16 cellular contexts compared by ENCODE assay signal in genomic region chr2:215529271-215529670, GRCh38.
DNase-seq lines count a peak whose midpoint lies in the region; ATAC-seq and TF ChIP-seq lines count a peak whose summit lies in the region.
"Had no signal": no experiment of that assay in that cellular context is flagged by ENCODE, and none has a peak within 500 bp of the region (broad histone marks: within the 10 kb centered on the region; RNA-seq: fewer than 3 reads in every experiment).

No MANE protein-coding gene starts in this region.

- H2AFZ ChIP-seq in GM23338 = peak overlapping the region; percentile 28; the same call in 1 of the 2 replicates

- H3F3A ChIP-seq in GM23338 (replicated peaks; ENCODE audit: low read depth) = no peaks in the 10 kb centered on the region

- H3K79me2 ChIP-seq in GM23338 (replicated peaks; ENCODE audit: insufficient read depth) = no peaks in the 10 kb centered on the region

- H3K27me3 Mint-ChIP-seq in GM23338 (ENCODE audit: insufficient read depth, low read depth, poor library complexity) (no peaks in the 10 kb centered on the region), osteocyte (ENCODE audit: unreplicated experiment) (no peaks in the 10 kb centered on the region)
- no peaks in the 10 kb centered on the region for H3K27me3 Mint-ChIP-seq in CD4-positive, alpha-beta memory T cell
- H3K27me3 Mint-ChIP-seq: activated T-cell treated with anti-CD3 and anti-CD28 coated beads, Interleukin-2, amount 50 U/mL, for 24 hours had no signal

- H3K4me1 ChIP-seq in GM23338 (ENCODE audit: insufficient read depth) (no peaks in the 10 kb centered on the region), SJSA1 (replicated peaks) (peaks cover 44% of the 10 kb centered on the region)
- no peaks in the 10 kb centered on the region for H3K4me1 ChIP-seq in CD4-positive, alpha-beta memory T cell (ENCODE audit: insufficient read depth, low read length)
- H3K4me1 ChIP-seq: HAP-1 had no signal

- H3K9me3 Mint-ChIP-seq in GM23338 = peaks cover 13% of the 10 kb centered on the region
- H3K9me3 Mint-ChIP-seq in osteocyte (ENCODE audit: unreplicated experiment) = peaks cover 17% of the 10 kb centered on the region
- H3K9me3 Mint-ChIP-seq in CD4-positive, alpha-beta memory T cell = peaks cover 0 to 10% (median 5%) of the 10 kb centered on the region in 8 donors

- CTCF ChIA-PET in CD4-positive, alpha-beta memory T cell (lab: Charles Lee; ENCODE audit: partially characterized antibody) = no interaction called here

- intact Hi-C loops in CD4-positive, alpha-beta memory T cell (cut with micrococcal nuclease) = no loop called here

- no peak for ATAC-seq in GM23338
- ATAC-seq: activated CD4-positive, CD25-positive, alpha-beta regulatory T cell treated with anti-CD3 and anti-CD28 coated beads, Interleukin-2, amount 50 U/mL, for 24 hours; naive thymus-derived CD4-positive, alpha-beta T cell; sciatic nerve had no signal

- H3K9me3 ChIP-seq in SJSA1 (replicated peaks) = no peaks in the 10 kb centered on the region
- H3K9me3 ChIP-seq in CD4-positive, alpha-beta memory T cell (ENCODE audit: control insufficient read depth in 1 of 2, low read length in 2 of 2) = no peaks in the 10 kb centered on the region
- H3K9me3 ChIP-seq: HAP-1 had no signal

- no peaks in the 10 kb centered on the region for H4K20me1 ChIP-seq in GM23338 (replicated peaks; ENCODE audit: insufficient read depth)

- H3K9me2 ChIP-seq in GM23338 (ENCODE audit: insufficient read depth) = peaks cover 6% of the 10 kb centered on the region; the same call in 1 of the 2 replicates

- H3K4me3 ChIP-seq in GM23338 (no peak overlapping the region), SJSA1 (no peak overlapping the region)
- H3K4me3 ChIP-seq in CD4-positive, alpha-beta memory T cell (ENCODE audit: low read length in 2 of 2) = no peak overlapping the region
- H3K4me3 ChIP-seq: HAP-1 had no signal

- no peak for TF ChIP-seq CTCF in GM23338 (conservative IDR thresholded peaks at IDR 0.05; ENCODE audit: low read depth in 2 of 2)
- no peak for TF ChIP-seq CTCF in osteocyte (IDR thresholded peaks at IDR 0.05)

- no peak overlapping the region for H3K4me3 Mint-ChIP-seq in GM23338
- H3K4me3 Mint-ChIP-seq in osteocyte (ENCODE audit: unreplicated experiment) = no peak overlapping the region
- H3K4me3 Mint-ChIP-seq in CD4-positive, alpha-beta memory T cell = no peak overlapping the region
- H3K4me3 Mint-ChIP-seq: activated T-cell treated with anti-CD3 and anti-CD28 coated beads, Interleukin-2, amount 50 U/mL, for 24 hours; naive thymus-derived CD4-positive, alpha-beta T cell had no signal

- H3K4me1 Mint-ChIP-seq in GM23338 (no peaks in the 10 kb centered on the region), osteocyte (ENCODE audit: unreplicated experiment) (peaks cover 73% of the 10 kb centered on the region)
- no peaks in the 10 kb centered on the region for H3K4me1 Mint-ChIP-seq in CD4-positive, alpha-beta memory T cell
- H3K4me1 Mint-ChIP-seq: naive thymus-derived CD4-positive, alpha-beta T cell had no signal

- H3K36me3 Mint-ChIP-seq in GM23338 (ENCODE audit: low read depth) (peaks cover 11% of the 10 kb centered on the region; the same call in 2 of the 3 replicates), osteocyte (ENCODE audit: unreplicated experiment) (peaks cover 2% of the 10 kb centered on the region)
- H3K36me3 Mint-ChIP-seq in CD4-positive, alpha-beta memory T cell = no peaks in the 10 kb centered on the region

- H3K27ac ChIP-seq in GM23338 (ENCODE audit: low read depth) (no peak overlapping the region), SJSA1 (peak overlapping the region; percentile 65), epithelial cell of prostate (peak overlapping the region; percentile 85)
- no peak overlapping the region for H3K27ac ChIP-seq in CD4-positive, alpha-beta memory T cell (ENCODE audit: low read depth, low read length)

- POLR2A ChIA-PET in CD4-positive, alpha-beta memory T cell (lab: Charles Lee; ENCODE audit: partially characterized antibody) = no interaction called here

- no peak overlapping the region for H3K4me2 ChIP-seq in GM23338

- no peaks in the 10 kb centered on the region for H3K36me3 ChIP-seq in GM23338 (ENCODE audit: insufficient read depth)
- H3K36me3 ChIP-seq in SJSA1 = no peaks in the 10 kb centered on the region
- H3K36me3 ChIP-seq in CD4-positive, alpha-beta memory T cell (ENCODE audit: insufficient read depth, low read length) = no peaks in the 10 kb centered on the region
- H3K36me3 ChIP-seq: HAP-1 had no signal

- DNase-seq in GM23338 (ENCODE audit: low spot score) (no peak), SJSA1 (ENCODE audit: low read depth in 1 of 2, low spot score in 2 of 2) (no peak), epithelial cell of prostate (ENCODE audit: low read depth, low spot score) (peak; percentile 77), osteocyte (ENCODE audit: extremely low spot score, unreplicated experiment) (no peak), medulla oblongata (ENCODE audit: extremely low spot score) (no peak), OCI-M2 (lab: John Stamatoyannopoulos, UW; ENCODE audit: unreplicated experiment) (no peak), AML-193 (lab: John Stamatoyannopoulos, UW) (no peak)
- no peak for DNase-seq in CD4-positive, alpha-beta memory T cell
- DNase-seq: activated T-cell treated with anti-CD3 and anti-CD28 coated beads, Interleukin-2, amount 50 U/mL, for 24 hours; C1 segment of cervical spinal cord; erythroblast; naive thymus-derived CD4-positive, alpha-beta T cell; NCI-H146 had no signal

- H3K27ac Mint-ChIP-seq in GM23338 (no peak overlapping the region), osteocyte (ENCODE audit: unreplicated experiment) (peak overlapping the region; percentile 95)
- no peak overlapping the region for H3K27ac Mint-ChIP-seq in CD4-positive, alpha-beta memory T cell
- H3K27ac Mint-ChIP-seq: activated T-cell treated with anti-CD3 and anti-CD28 coated beads, Interleukin-2, amount 50 U/mL, for 24 hours; naive thymus-derived CD4-positive, alpha-beta T cell had no signal

- H3K27me3 ChIP-seq in GM23338 (ENCODE audit: insufficient read depth) (no peaks in the 10 kb centered on the region), SJSA1 (replicated peaks) (no peaks in the 10 kb centered on the region)
- no peaks in the 10 kb centered on the region for H3K27me3 ChIP-seq in CD4-positive, alpha-beta memory T cell (ENCODE audit: insufficient read depth, low read length)

TF ChIP-seq in GM23338, 12 proteins besides CTCF, POLR2A, EP300 and RAD21 (continues in another document):
- TF ChIP-seq ZNF462 (CRISPR knock-in tag; IDR thresholded peaks at IDR 0.05) = no peak
- TF ChIP-seq CREB1 (CRISPR knock-in tag; IDR thresholded peaks at IDR 0.05; ENCODE audit: low read depth) = no peak
- TF ChIP-seq ZNF331 (CRISPR knock-in tag; IDR thresholded peaks at IDR 0.05; ENCODE audit: low read depth) = no peak
- no peak for TF ChIP-seq JUNB (IDR thresholded peaks at IDR 0.05; ENCODE audit: unreplicated experiment)

Comparison
In these comparisons a context has a peak if more than half of its experiments do, and no peak if none do; other contexts are left out.
1. H3K27ac ChIP-seq: peak in SJSA1 (single experiment) and epithelial cell of prostate (single experiment); none in GM23338 (single experiment) and CD4-positive, alpha-beta memory T cell (single experiment).